ENCODE assay signal across 16 cellular contexts in the genomic region with DNA sequence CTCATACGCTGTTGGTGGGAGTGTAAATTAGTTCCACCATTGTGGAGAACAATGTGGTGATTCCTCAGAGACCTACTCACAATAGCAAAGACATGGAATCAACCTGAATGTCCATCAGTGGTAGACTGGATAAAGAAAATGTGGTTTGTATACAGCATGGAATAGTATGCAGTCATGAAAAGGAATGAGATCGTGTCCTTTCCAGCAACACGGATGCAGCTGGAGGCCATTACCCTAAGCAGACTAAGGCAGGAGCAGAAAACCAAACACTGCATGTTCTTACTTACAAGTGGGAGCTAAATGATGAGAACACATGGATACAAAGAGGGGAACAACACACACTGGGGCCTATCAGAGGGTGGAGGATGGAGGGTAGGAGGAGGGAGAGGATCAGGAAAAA. TPM values are rescaled to one million over a fixed set of nuclear protein-coding genes. Genes with fewer than 3 reads are reported as not detected.
A peak's percentile ranks its signal among the peaks of the same experiment; 100 is the strongest.
DNase-seq lines count a peak whose midpoint lies in the region; ATAC-seq, FAIRE-seq and TF ChIP-seq lines count a peak whose summit lies in the region.
"Had no signal": no experiment of that assay in that cellular context is flagged by ENCODE, and none has a peak within 500 bp of the region (broad histone marks: within the 10 kb centered on the region; RNA-seq: fewer than 3 reads in every experiment).

No MANE protein-coding gene starts in this region.

- H3K27ac ChIP-seq in HepG2 (ENCODE audit: extremely low read length, insufficient read depth, low read length): no peak overlapping the region
- no peak overlapping the region for H3K27ac ChIP-seq in right lobe of liver
- peak overlapping the region; percentile 1; the same call in 1 of the 2 replicates for H3K27ac ChIP-seq in Panc1 (ENCODE audit: low read length)
- peak overlapping the region; percentile 40 for H3K27ac ChIP-seq in osteoblast (ENCODE audit: low read depth, low read length)
- no peak overlapping the region for H3K27ac ChIP-seq in small intestine (ENCODE audit: low read depth in 1 of 2, low read length in 1 of 2)
- H3K27ac ChIP-seq: BLaER1 treated with 17β-estradiol and CSF1 and Interleukin-3, amounts not matched to agents 10 nM and 100 nM had no signal

- DNase-seq in HepG2 (ENCODE audit: low spot score) (no peak), right lobe of liver (no peak), Panc1 (ENCODE audit: low read depth, low spot score) (no peak), osteoblast (ENCODE audit: insufficient read length, low spot score, missing footprints) (no peak), mesothelial cell of epicardium (ENCODE audit: low spot score in 2 of 2, unreplicated experiment in 2 of 2) (no peak), small intestine (no peak)
- DNase-seq: CD4-positive, CD25-positive, alpha-beta regulatory T cell; DMS53; GF-D8; GOT3; H9 had no signal

- BruUV-seq in HepG2 (replicated peaks; lab: Mats Ljungman, UMichigan): no TSS peak
- BruUV-seq in Panc1 (replicated peaks; lab: Mats Ljungman, UMichigan): no TSS peak

- H3K4me1 ChIP-seq in HepG2 (ENCODE audit: insufficient read depth, low read length) (peaks cover 87% of the 10 kb centered on the region), right lobe of liver (peaks cover 0 to 20% (median 7%) of the 10 kb centered on the region in 4 donors), Panc1 (ENCODE audit: control insufficient read depth, insufficient read depth, low read length) (peaks cover 55% of the 10 kb centered on the region), osteoblast (ENCODE audit: insufficient read depth, low read length) (peaks cover 44% of the 10 kb centered on the region), small intestine (ENCODE audit: control insufficient read depth in 2 of 2, insufficient read depth in 1 of 2, low read depth in 1 of 2, low read length in 1 of 2) (peaks cover 0 to 2% of the 10 kb centered on the region in 2 donors)

- H3K4me3 ChIP-seq in HepG2 (replicated peaks in 1 of 3; ENCODE audit: insufficient read depth in 1 of 3, low read depth in 2 of 3, low read length in 3 of 3) (no peak overlapping the region), right lobe of liver (no peak overlapping the region), Panc1 (ENCODE audit: low read depth in 2 of 2, low read length in 2 of 2) (no peak overlapping the region), osteoblast (ENCODE audit: insufficient read depth, low read length) (no peak overlapping the region), small intestine (ENCODE audit: low read depth in 1 of 2, low read length in 2 of 2) (no peak overlapping the region)
- H3K4me3 ChIP-seq: BLaER1 treated with 17β-estradiol and CSF1 and Interleukin-3, amounts not matched to agents 10 nM and 100 nM had no signal

- H3K4me1 Mint-ChIP-seq in dendritic cell treated with granulocyte-macrophage colony-stimulating factor and Interleukin-4, amounts not matched to agents 40 ng/mL and 50 ng/mL, for 4 days (ENCODE audit: low read depth): peaks cover 81% of the 10 kb centered on the region
- H3K4me1 Mint-ChIP-seq in mesothelial cell of epicardium: peaks cover 34% of the 10 kb centered on the region

- TF ChIP-seq CTCF in HepG2 (CRISPR knock-in tag; IDR thresholded peaks at IDR 0.05): no peak
- TF ChIP-seq CTCF in right lobe of liver (IDR thresholded peaks at IDR 0.05): no peak
- no peak for TF ChIP-seq CTCF in Panc1 (IDR thresholded peaks at IDR 0.05)
- TF ChIP-seq CTCF in osteoblast (IDR thresholded peaks at IDR 0.05; ENCODE audit: extremely low read depth, low read depth, low read length): no peak
- TF ChIP-seq CTCF in mesothelial cell of epicardium (IDR thresholded peaks at IDR 0.05; ENCODE audit: unreplicated experiment): no peak

- FAIRE-seq in HepG2 (lab: Jason Lieb, UNC) (no peak), small intestine (lab: Jason Lieb, UNC) (no peak)
- FAIRE-seq: GM19239 had no signal

- WGBS in HepG2 (ENCODE audit: low lambda C conversion rate): 65% methylated on average over 3 of the region's 3 CpGs
- WGBS in right lobe of liver (ENCODE audit: insufficient coverage, low coverage, low lambda C conversion rate, missing lambda C conversion rate): 83% methylated on average over 2 of the region's 3 CpGs
- WGBS in small intestine, 3 donors: 83 to 98% (median 97%) methylated on average over 3 of the region's 3 CpGs

- no peak for TF ChIP-seq EP300 in HepG2 (IDR thresholded peaks at IDR 0.05; ENCODE audit: low read depth in 2 of 2, low read length in 2 of 2)
- TF ChIP-seq EP300 in HepG2 (CRISPR knock-in tag; IDR thresholded peaks at IDR 0.05; ENCODE audit: borderline replicate concordance): no peak

- H4K20me1 ChIP-seq in HepG2 (ENCODE audit: insufficient read depth, low read length) (no peaks in the 10 kb centered on the region), osteoblast (ENCODE audit: insufficient read depth, low read length) (no peaks in the 10 kb centered on the region)

- H3K27me3 ChIP-seq in HepG2 (ENCODE audit: control insufficient read depth in 1 of 2, insufficient read depth in 2 of 2, low read length in 2 of 2): no peaks in the 10 kb centered on the region
- no peaks in the 10 kb centered on the region for H3K27me3 ChIP-seq in right lobe of liver
- H3K27me3 ChIP-seq in Panc1 (ENCODE audit: control insufficient read depth, insufficient read depth, low read length): no peaks in the 10 kb centered on the region
- H3K27me3 ChIP-seq in osteoblast (ENCODE audit: insufficient read depth, low read length): no peaks in the 10 kb centered on the region
- no peaks in the 10 kb centered on the region for H3K27me3 ChIP-seq in small intestine (ENCODE audit: control insufficient read depth in 2 of 2, insufficient read depth in 2 of 2, low read length in 2 of 2)

- H3K4me2 ChIP-seq in HepG2 (ENCODE audit: low read depth, low read length) (no peak overlapping the region), osteoblast (ENCODE audit: insufficient read depth, low read length) (no peak overlapping the region)
- H3K4me2 ChIP-seq: BLaER1 treated with 17β-estradiol and CSF1 and Interleukin-3, amounts not matched to agents 10 nM and 100 nM had no signal

- no peak overlapping the region for H3K4me3 Mint-ChIP-seq in dendritic cell treated with granulocyte-macrophage colony-stimulating factor and Interleukin-4, amounts not matched to agents 40 ng/mL and 50 ng/mL, for 4 days
- no peak overlapping the region for H3K4me3 Mint-ChIP-seq in mesothelial cell of epicardium
- H3K4me3 Mint-ChIP-seq: CD4-positive, CD25-positive, alpha-beta regulatory T cell; H9; IgD-negative memory B cell had no signal

- H3K79me2 ChIP-seq in HepG2 (ENCODE audit: insufficient read depth, low read length) (peaks cover 45% of the 10 kb centered on the region), osteoblast (ENCODE audit: insufficient read depth, low read length) (peaks cover 81% of the 10 kb centered on the region)

- peak overlapping the region; percentile 57 for H3K27ac Mint-ChIP-seq in dendritic cell treated with granulocyte-macrophage colony-stimulating factor and Interleukin-4, amounts not matched to agents 40 ng/mL and 50 ng/mL, for 4 days
- H3K27ac Mint-ChIP-seq in mesothelial cell of epicardium: no peak overlapping the region
- H3K27ac Mint-ChIP-seq: H9, IgD-negative memory B cell had no signal

- no peaks in the 10 kb centered on the region for H3K9me3 ChIP-seq in HepG2 (ENCODE audit: low read length)
- H3K9me3 ChIP-seq in right lobe of liver: no peaks in the 10 kb centered on the region
- H3K9me3 ChIP-seq in Panc1 (ENCODE audit: control insufficient read depth, insufficient read depth, low read depth, low read length): no peaks in the 10 kb centered on the region
- H3K9me3 ChIP-seq in osteoblast (ENCODE audit: low read depth, low read length): no peaks in the 10 kb centered on the region
- H3K9me3 ChIP-seq in small intestine (ENCODE audit: control insufficient read depth, low read depth): no peaks in the 10 kb centered on the region

- TF ChIP-seq POLR2A in HepG2 (IDR thresholded peaks at IDR 0.05; ENCODE audit: insufficient read depth in 1 of 2, low read depth in 2 of 2, low read length in 2 of 2): no peak
- no peak for TF ChIP-seq POLR2A in right lobe of liver (IDR thresholded peaks at IDR 0.05)

- H3K36me3 ChIP-seq in HepG2 (replicated peaks in 1 of 2; ENCODE audit: control insufficient read depth in 1 of 2, insufficient read depth in 2 of 2, low read length in 2 of 2) (peaks cover 35 to 62% of the 10 kb centered on the region in 2 experiments), right lobe of liver (no peaks in the 10 kb centered on the region), Panc1 (ENCODE audit: control insufficient read depth, insufficient read depth, low read length) (no peaks in the 10 kb centered on the region), osteoblast (ENCODE audit: insufficient read depth, low read length) (peaks cover 64% of the 10 kb centered on the region), small intestine (ENCODE audit: control insufficient read depth in 2 of 2, insufficient read depth in 2 of 2, low read length in 2 of 2) (no peaks in the 10 kb centered on the region)

- TF ChIP-seq RAD21 in HepG2 (CRISPR knock-in tag; IDR thresholded peaks at IDR 0.05): no peak

- peaks cover 24% of the 10 kb centered on the region for H3K36me3 Mint-ChIP-seq in dendritic cell treated with granulocyte-macrophage colony-stimulating factor and Interleukin-4, amounts not matched to agents 40 ng/mL and 50 ng/mL, for 4 days (ENCODE audit: low read depth)
- H3K36me3 Mint-ChIP-seq in mesothelial cell of epicardium: peaks cover 27% of the 10 kb centered on the region

- no peak overlapping the region for H3K9ac ChIP-seq in HepG2 (ENCODE audit: insufficient read depth, low read depth, low read length)
- H3K9ac ChIP-seq: BLaER1 treated with 17β-estradiol and CSF1 and Interleukin-3, amounts not matched to agents 10 nM and 100 nM had no signal

- in situ Hi-C loops in HepG2 (cut with HindIII; ENCODE audit: extremely low pct_ligation_motif_present, low pct_unique_long_range_greater_than_20kb): no loop called here
- in situ Hi-C loops in Panc1 (cut with HindIII; ENCODE audit: low pct_unique_long_range_greater_than_20kb, low sequenced_read_pairs): no loop called here

- H2AFZ ChIP-seq in HepG2 (ENCODE audit: low read length) (no peak overlapping the region), osteoblast (ENCODE audit: low read length) (no peak overlapping the region)

- POLR2A ChIA-PET in HepG2 (lab: Yijun Ruan, JAX): interaction anchor here (1.2 to 6.3 kb wide), 2 partner anchors 23 to 55 kb away, joined by 3 to 75 read pairs; partner anchors contain the start of gene SYNJ2
- POLR2A ChIA-PET in Panc1 (lab: Charles Lee): interaction anchor here (0.7 kb wide), 1 partner anchor 242 kb away, joined by 5 read pairs; no protein-coding TSS in a partner anchor

- H3K9me3 Mint-ChIP-seq in dendritic cell treated with granulocyte-macrophage colony-stimulating factor and Interleukin-4, amounts not matched to agents 40 ng/mL and 50 ng/mL, for 4 days: no peaks in the 10 kb centered on the region
- H3K9me3 Mint-ChIP-seq in mesothelial cell of epicardium: peaks cover 6% of the 10 kb centered on the region

- CTCF ChIA-PET in HepG2 (lab: Yijun Ruan, JAX; ENCODE audit: low intra/inter-chr PET ratio, low total read pairs) (no interaction called here), Panc1 (lab: Charles Lee) (no interaction called here)

- intact Hi-C loops in HepG2 (cut with micrococcal nuclease; ENCODE audit: unreplicated experiment) (no loop called here), right lobe of liver (cut with DNase I) (no loop called here), Panc1 (cut with micrococcal nuclease; ENCODE audit: unreplicated experiment) (no loop called here)
- intact Hi-C loops in dendritic cell treated with granulocyte-macrophage colony-stimulating factor and Interleukin-4, amounts not matched to agents 40 ng/mL and 50 ng/mL, for 4 days (cut with micrococcal nuclease): no loop called here

- peaks cover 19% of the 10 kb centered on the region for H3K27me3 Mint-ChIP-seq in dendritic cell treated with granulocyte-macrophage colony-stimulating factor and Interleukin-4, amounts not matched to agents 40 ng/mL and 50 ng/mL, for 4 days
- no peaks in the 10 kb centered on the region for H3K27me3 Mint-ChIP-seq in mesothelial cell of epicardium (ENCODE audit: low read depth)
- H3K27me3 Mint-ChIP-seq: CD4-positive, CD25-positive, alpha-beta regulatory T cell; IgD-negative memory B cell had no signal

- ATAC-seq in HepG2 (no peak), right lobe of liver (no peak), Panc1 (no peak), HG03135 (IDR thresholded peaks at IDR 0.05; ENCODE audit: unreplicated experiment) (no peak)

RNA-seq across cellular contexts. Expression of gene SYNJ2, which starts 54.6 kb away (rescaled TPM):
- total RNA-seq in HepG2 (2016; rRNA removed; fragmentation: Illumina TruSeq; extraction: Trizol) (39.0 and 39.1 TPM in 2 replicates), right lobe of liver (1 to 10 TPM; 3.2 to 7.4 (median 4.2) TPM), Panc1 (2021; ENCODE audit: unreplicated experiment) (70.0 TPM), osteoblast (91.6 and 94.8 TPM in 2 replicates), mesothelial cell of epicardium (39.6 to 42.7 TPM (median 41.0 TPM) in 3 replicates)
- total RNA-seq in HepG2 (2016; cell fraction: cytosol; rRNA removed; fragmentation: Illumina TruSeq; extraction: Trizol; ENCODE audit: low read depth): 50.4 and 51.2 TPM in 2 replicates
- total RNA-seq in HepG2 (2016; cell fraction: insoluble cytoplasmic fraction; rRNA removed; fragmentation: Illumina TruSeq; extraction: Trizol): 32.6 and 44.6 TPM in 2 replicates
- total RNA-seq in HepG2 (2016; cell fraction: membrane; rRNA removed; fragmentation: Illumina TruSeq; extraction: Trizol): 52.4 and 52.9 TPM in 2 replicates
- 33.3 and 38.2 TPM in 2 replicates for total RNA-seq in HepG2 (2016; cell fraction: nucleus; rRNA removed; fragmentation: Illumina TruSeq; extraction: Trizol)
- polyA plus RNA-seq in HepG2 (2011; rRNA removed) (57.6 and 59.5 TPM in 2 replicates), small intestine (1 to 10 TPM; 7.0 to 9.4 (median 9.4) TPM)
- polyA plus RNA-seq in HepG2 (2011; cell fraction: cytosol; rRNA removed): 44.7 and 49.0 TPM in 2 replicates
- 85.9 and 86.7 TPM in 2 replicates for polyA plus RNA-seq in HepG2 (2011; cell fraction: nucleus; rRNA removed)
- 53.7 and 59.9 TPM in 2 replicates for polyA plus RNA-seq in HepG2 (2012)
- polyA plus RNA-seq in HepG2 (2016; cell fraction: cytosol; fragmentation: Illumina TruSeq; extraction: Trizol; ENCODE audit: low read depth): 53.0 and 54.8 TPM in 2 replicates
- polyA plus RNA-seq in HepG2 (2016; cell fraction: insoluble cytoplasmic fraction; fragmentation: Illumina TruSeq; extraction: Trizol; ENCODE audit: low read depth): 28.2 and 29.0 TPM in 2 replicates
- 41.5 and 42.8 TPM in 2 replicates for polyA plus RNA-seq in HepG2 (2016; cell fraction: membrane; fragmentation: Illumina TruSeq; extraction: Trizol; ENCODE audit: low read depth)
- polyA plus RNA-seq in HepG2 (2016; cell fraction: nucleus; fragmentation: Illumina TruSeq; extraction: Trizol; ENCODE audit: insufficient read depth, low read depth): 49.3 and 52.0 TPM in 2 replicates
- polyA minus RNA-seq in HepG2 (2011; rRNA and poly(A)+ RNA removed; ENCODE audit: low replicate concordance): 21.9 and 161 TPM in 2 replicates
- polyA minus RNA-seq in HepG2 (2011; cell fraction: cytosol; rRNA and poly(A)+ RNA removed): 57.2 and 71.5 TPM in 2 replicates
- polyA minus RNA-seq in HepG2 (2011; cell fraction: nucleus; rRNA and poly(A)+ RNA removed): 135 and 148 TPM in 2 replicates
- polyA plus RNA-seq in Panc1 (2012; ENCODE audit: insufficient read length): 38.7 TPM

Comparison
In these comparisons a context has a peak if more than half of its experiments do, and no peak if none do; other contexts are left out.
1. H3K27ac ChIP-seq: peak in Panc1 (single experiment) and osteoblast (single experiment); none in HepG2 (single experiment), right lobe of liver (0 of 3) and small intestine (0 of 2).